ENCODE assay signal across 18 cellular contexts in genomic region chr3:107438671-107439070, GRCh38.
DNase-seq lines count a peak whose midpoint lies in the region; FAIRE-seq and TF ChIP-seq lines count a peak whose summit lies in the region.
"Had no signal": no experiment of that assay in that cellular context is flagged by ENCODE, and none has a peak within 500 bp of the region (broad histone marks: within the 10 kb centered on the region; RNA-seq: fewer than 3 reads in every experiment).

No MANE protein-coding gene starts in this region.

- FAIRE-seq in GM12892 (lab: Jason Lieb, UNC) = no peak
- FAIRE-seq: G401.6, GM19239, H1 had no signal

- WGBS in stomach, 5 donors = 41 to 62% (median 60%) methylated on average over 3 of the region's 3 CpGs

- no peak overlapping the region for H3K4me3 ChIP-seq in stomach
- H3K4me3 ChIP-seq: GM23248 had no signal

- H3K27me3 ChIP-seq in stomach = no peaks in the 10 kb centered on the region

- H3K4me1 ChIP-seq in stomach = no peaks in the 10 kb centered on the region
- H3K4me1 ChIP-seq: Caco-2 had no signal

- no peak for TF ChIP-seq CTCF in C4-2B (conservative IDR thresholded peaks at IDR 0.05)
- no peak for TF ChIP-seq CTCF in VCaP (conservative IDR thresholded peaks at IDR 0.05)
- TF ChIP-seq CTCF in stomach (IDR thresholded peaks at IDR 0.05) = no peak

- TF ChIP-seq POLR2A in stomach (IDR thresholded peaks at IDR 0.05) = no peak
- no peak for TF ChIP-seq POLR2A in GM12892 (IDR thresholded peaks at IDR 0.05; ENCODE audit: low read depth, low read length)

- no peaks in the 10 kb centered on the region for H3K9me3 ChIP-seq in stomach
- H3K9me3 ChIP-seq: Caco-2 had no signal

- H3K27ac ChIP-seq in C4-2B = peak overlapping the region; percentile 52; the same call in 1 of the 2 replicates
- H3K27ac ChIP-seq in VCaP = peak overlapping the region; percentile 65
- no peak overlapping the region for H3K27ac ChIP-seq in stomach
- H3K27ac ChIP-seq: GM23248 had no signal

- peak; percentile 58 for DNase-seq in stomach
- DNase-seq in OCI-M2 (lab: John Stamatoyannopoulos, UW; ENCODE audit: unreplicated experiment) = no peak
- no peak for DNase-seq in GM12892 (ENCODE audit: insufficient read length)
- no peak for DNase-seq in NCI-H82 (lab: John Stamatoyannopoulos, UW)
- DNase-seq: C1 segment of cervical spinal cord; Caco-2; CD4-positive, CD25-positive, alpha-beta regulatory T cell; CD8-positive, alpha-beta T cell; DMS153; DND-41; GM23248; H7; HCEC 1CT had no signal

- no peaks in the 10 kb centered on the region for H3K36me3 ChIP-seq in stomach

- TF ChIP-seq EP300 in stomach (IDR thresholded peaks at IDR 0.05) = no peak

- intact Hi-C loops in stomach (cut with DNase I; ENCODE audit: low total_unique reads) = no loop called here

Comparison
In these comparisons a context has a peak if more than half of its experiments do, and no peak if none do; other contexts are left out.
1. H3K27ac ChIP-seq: peak in C4-2B (single experiment) and VCaP (single experiment); none in stomach (0 of 5).